1 cellular context compared by ENCODE assay signal in the genomic region with DNA sequence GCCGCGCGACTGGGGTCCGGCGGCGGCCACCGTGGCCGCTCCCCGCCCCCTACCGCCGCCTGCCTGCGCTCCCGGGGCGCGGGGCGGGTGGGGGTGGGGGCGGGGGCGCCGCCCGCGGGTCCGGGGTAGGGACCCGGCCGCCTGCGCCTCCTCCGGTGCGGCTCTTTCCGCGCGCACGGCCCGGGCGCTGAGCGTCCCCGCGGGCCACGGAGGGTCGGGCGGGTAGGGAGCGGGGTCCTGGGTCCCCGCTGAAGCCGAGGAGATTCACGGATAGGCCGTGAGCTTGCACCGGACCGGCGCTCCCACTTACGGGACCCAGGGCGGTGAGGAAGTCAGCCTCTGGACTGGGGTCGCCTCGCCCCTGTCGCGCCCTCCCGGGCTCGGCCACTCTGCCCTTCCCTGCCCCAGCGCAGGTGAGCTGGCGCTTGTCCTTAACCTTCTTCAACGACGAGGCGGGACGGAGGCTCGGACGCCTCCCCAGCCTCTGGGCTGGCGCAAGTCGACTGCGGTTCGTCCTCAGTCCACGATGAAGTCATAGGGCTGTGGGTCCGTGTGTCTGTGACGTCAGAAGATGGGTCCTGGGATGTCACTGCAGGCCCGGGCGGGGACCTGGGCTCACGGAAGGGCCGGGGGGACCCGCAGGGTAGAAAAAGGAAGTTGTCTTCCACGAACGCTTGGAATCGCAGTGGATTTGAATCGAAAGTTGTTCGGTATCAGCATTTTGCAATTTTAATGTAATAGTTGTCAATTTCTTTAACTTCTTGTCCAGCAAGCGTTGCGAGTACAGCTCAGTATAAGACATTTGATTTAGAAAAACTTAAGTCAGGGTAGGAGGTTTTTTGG.
TF ChIP-seq lines count a peak whose summit lies in the region.

No MANE protein-coding gene starts in this region.

TF ChIP-seq in GM23338, 12 proteins besides CTCF, POLR2A, EP300 and RAD21 (continued from another document):
- no peak for TF ChIP-seq ZNF114 (CRISPR knock-in tag; IDR thresholded peaks at IDR 0.05)
- no peak for TF ChIP-seq EZH2 (IDR thresholded peaks at IDR 0.05; ENCODE audit: low read depth, unreplicated experiment)
